In genomic region chr11:2530855-2531200, GRCh38 we compare ENCODE assay signal across 9 cellular contexts.
"Had no signal": no experiment of that assay in that cellular context is flagged by ENCODE, and none has a peak within 500 bp of the region (broad histone marks: within the 10 kb centered on the region; RNA-seq: fewer than 3 reads in every experiment).

No MANE protein-coding gene starts in this region.

- H3K27ac Mint-ChIP-seq: activated CD8-positive, alpha-beta T cell treated with anti-CD3 and anti-CD28 coated beads, Interleukin-2, amount 10 ng/mL, durations not matched to agents 7 days and 5 days; activated naive CD4-positive, alpha-beta T cell treated with anti-CD3 and anti-CD28 coated beads, Interleukin-2, amount 50 U/mL, for 24 hours; nephron progenitor cell; stimulated activated effector memory CD8-positive, alpha-beta T cell treated with anti-CD3 and anti-CD28 coated beads, Interleukin-12 subunit alpha, Interleukin-12 subunit beta, amount 100 ng/mL, for 72 hours had no signal

- H2AFZ ChIP-seq: hepatocyte had no signal

- H3K36me3 ChIP-seq: tibial nerve had no signal

- H3K27me3 Mint-ChIP-seq: activated naive CD4-positive, alpha-beta T cell treated with anti-CD3 and anti-CD28 coated beads, Interleukin-2, amount 50 U/mL, for 24 hours had no signal

- H3K4me3 Mint-ChIP-seq: activated CD8-positive, alpha-beta T cell treated with anti-CD3 and anti-CD28 coated beads, Interleukin-2, amount 10 ng/mL, durations not matched to agents 7 days and 5 days; activated naive CD4-positive, alpha-beta T cell treated with anti-CD3 and anti-CD28 coated beads, Interleukin-2, amount 50 U/mL, for 24 hours; brain; nephron progenitor cell; stimulated activated effector memory CD8-positive, alpha-beta T cell treated with anti-CD3 and anti-CD28 coated beads, Interleukin-12 subunit alpha, Interleukin-12 subunit beta, amount 100 ng/mL, for 72 hours had no signal

- H3K9me3 ChIP-seq: tibial nerve had no signal

- H3K27ac ChIP-seq: hepatocyte, tibial nerve, VCaP had no signal

- H3K27me3 ChIP-seq: hepatocyte, tibial nerve had no signal

- H3K36me3 Mint-ChIP-seq: activated naive CD4-positive, alpha-beta T cell treated with anti-CD3 and anti-CD28 coated beads, Interleukin-2, amount 50 U/mL, for 24 hours; brain; stimulated activated effector memory CD8-positive, alpha-beta T cell treated with anti-CD3 and anti-CD28 coated beads, Interleukin-12 subunit alpha, Interleukin-12 subunit beta, amount 100 ng/mL, for 72 hours had no signal

- H3K9me3 Mint-ChIP-seq: activated naive CD4-positive, alpha-beta T cell treated with anti-CD3 and anti-CD28 coated beads, Interleukin-2, amount 50 U/mL, for 24 hours; brain; nephron progenitor cell; stimulated activated effector memory CD8-positive, alpha-beta T cell treated with anti-CD3 and anti-CD28 coated beads, Interleukin-12 subunit alpha, Interleukin-12 subunit beta, amount 100 ng/mL, for 72 hours had no signal

- H3K4me2 ChIP-seq: hepatocyte, smooth muscle cell had no signal

- H3K4me3 ChIP-seq: hepatocyte, smooth muscle cell, tibial nerve had no signal
